ENCODE assay signal across 8 cellular contexts in genomic region chr1:236063919-236064673, GRCh38. TPM values are rescaled to one million over a fixed set of nuclear protein-coding genes. Genes with fewer than 3 reads are reported as not detected.
A peak's percentile ranks its signal among the peaks of the same experiment; 100 is the strongest.
DNase-seq lines count a peak whose midpoint lies in the region; ATAC-seq, FAIRE-seq and TF ChIP-seq lines count a peak whose summit lies in the region.

No MANE protein-coding gene starts in this region.

- H3K27me3 ChIP-seq in CD8-positive, alpha-beta memory T cell (ENCODE audit: insufficient read depth, low read length, poor library complexity, severe bottlenecking): peaks cover 17% of the 10 kb centered on the region
- no peaks in the 10 kb centered on the region for H3K27me3 ChIP-seq in upper lobe of right lung

- no peak overlapping the region for H3K27ac ChIP-seq in CD8-positive, alpha-beta memory T cell (ENCODE audit: low read depth, low read length)
- H3K27ac ChIP-seq in upper lobe of right lung: peak overlapping the region; percentile 85

- CTCF ChIA-PET in CD8-positive, alpha-beta memory T cell (lab: Charles Lee): interaction anchor here (0.7 to 1.5 kb wide), 2 partner anchors 12 to 92 kb away, joined by 3 to 9 read pairs; no protein-coding TSS in a partner anchor

- peak; percentile 51; the same call in 1 of the 2 replicates for TF ChIP-seq POLR2A in H54 (IDR thresholded peaks at IDR 0.05; ENCODE audit: low read depth, low read length)

- intact Hi-C loops in upper lobe of right lung (cut with DNase I): no loop called here

- peaks cover 0 to 3% (median 0%) of the 10 kb centered on the region in 5 donors for H3K9me3 Mint-ChIP-seq in CD8-positive, alpha-beta memory T cell

- peaks cover 16 to 32% (median 32%) of the 10 kb centered on the region in 3 donors for H3K4me1 Mint-ChIP-seq in CD8-positive, alpha-beta memory T cell

- DNase-seq in CD8-positive, alpha-beta memory T cell: peak in 1 of 5 donors; percentile 4
- DNase-seq in H54 (ENCODE audit: insufficient read length, low spot score) (peak; percentile 70), epithelial cell of proximal tubule (ENCODE audit: low read depth) (no peak), midbrain (lab: John Stamatoyannopoulos, UW) (peak; percentile 14), upper lobe of right lung (peak; percentile 72), UCSD-AML1 (lab: John Stamatoyannopoulos, UW; ENCODE audit: unreplicated experiment) (no peak), CD1c-positive myeloid dendritic cell (ENCODE audit: extremely low spot score) (no peak)

- H3K36me3 Mint-ChIP-seq in CD8-positive, alpha-beta memory T cell: no peaks in the 10 kb centered on the region

- peaks cover 20% of the 10 kb centered on the region for H3K4me1 ChIP-seq in CD8-positive, alpha-beta memory T cell (ENCODE audit: insufficient read depth, low read length)
- H3K4me1 ChIP-seq in upper lobe of right lung: peaks cover 6% of the 10 kb centered on the region

- no peak overlapping the region for H3K27ac Mint-ChIP-seq in CD8-positive, alpha-beta memory T cell

- ATAC-seq in upper lobe of right lung: peak; percentile 52

- TF ChIP-seq CTCF in WI38 (IDR thresholded peaks at IDR 0.05; ENCODE audit: low read depth, low read length) (no peak), epithelial cell of proximal tubule (conservative IDR thresholded peaks at IDR 0.05; ENCODE audit: low read depth, low read length) (no peak), upper lobe of right lung (IDR thresholded peaks at IDR 0.05) (no peak)

- H3K27me3 Mint-ChIP-seq in CD8-positive, alpha-beta memory T cell: peaks cover 17 to 30% of the 10 kb centered on the region in 2 donors

- no peak for FAIRE-seq in H54 (lab: Jason Lieb, UNC)

- peak overlapping the region; percentile 23 for H3K4me3 ChIP-seq in CD8-positive, alpha-beta memory T cell (ENCODE audit: low read length)
- H3K4me3 ChIP-seq in WI38 (ENCODE audit: low read depth, low read length) (peak overlapping the region; percentile 83), epithelial cell of proximal tubule (ENCODE audit: low read depth, low read length) (peak overlapping the region; percentile 70), upper lobe of right lung (peak overlapping the region; percentile 74)

- no peaks in the 10 kb centered on the region for H3K36me3 ChIP-seq in CD8-positive, alpha-beta memory T cell (ENCODE audit: insufficient read depth, low read length)
- no peaks in the 10 kb centered on the region for H3K36me3 ChIP-seq in upper lobe of right lung

- POLR2A ChIA-PET in CD8-positive, alpha-beta memory T cell (lab: Charles Lee): no interaction called here

- peak overlapping the region; percentile 41 to 81 (median 59) for H3K4me3 Mint-ChIP-seq in CD8-positive, alpha-beta memory T cell

- H3K9me3 ChIP-seq in CD8-positive, alpha-beta memory T cell (ENCODE audit: low read length): no peaks in the 10 kb centered on the region
- H3K9me3 ChIP-seq in upper lobe of right lung: no peaks in the 10 kb centered on the region

RNA-seq across cellular contexts. Expression of gene NID1, which starts 0.8 kb away (rescaled TPM):
- total RNA-seq in CD8-positive, alpha-beta memory T cell: under 1 TPM; 0.09 to 0.15 TPM
- not detected for polyA plus RNA-seq in CD8-positive, alpha-beta memory T cell
- total RNA-seq in epithelial cell of proximal tubule: 19.2 and 23.2 TPM in 2 replicates
- total RNA-seq in upper lobe of right lung: 60.5 TPM

Comparison
In these comparisons a context has a peak if more than half of its experiments do, and no peak if none do; other contexts are left out.
1. DNase-seq: peak in H54 (single experiment), midbrain (single experiment) and upper lobe of right lung (single experiment); none in epithelial cell of proximal tubule (single experiment), UCSD-AML1 (single experiment) and CD1c-positive myeloid dendritic cell (single experiment).
2. H3K4me3 ChIP-seq: peak in every context shown above with its lines; median percentile 83 in WI38; 74 in upper lobe of right lung; 70 in epithelial cell of proximal tubule; 23 in CD8-positive, alpha-beta memory T cell.
3. RNA of gene NID1, which starts 0.8 kb away (total RNA-seq): 60.5 TPM in upper lobe of right lung (single experiment) and 19.2 to 23.2 TPM in epithelial cell of proximal tubule; 0.09 to 0.15 TPM in CD8-positive, alpha-beta memory T cell; every median in the first group is over 10 times any median in the second.